32 cellular contexts compared by ENCODE assay signal in genomic region chr3:79866162-79866561, GRCh38.
DNase-seq lines count a peak whose midpoint lies in the region; ATAC-seq, FAIRE-seq and TF ChIP-seq lines count a peak whose summit lies in the region.
"Had no signal": no experiment of that assay in that cellular context is flagged by ENCODE, and none has a peak within 500 bp of the region (broad histone marks: within the 10 kb centered on the region; RNA-seq: fewer than 3 reads in every experiment).

No MANE protein-coding gene starts in this region.

- no peaks in the 10 kb centered on the region for H3K36me3 Mint-ChIP-seq in T-helper 2 cell treated with Interferon-gamma antibody and Interleukin-4, amounts not matched to agents 5 μg/mL and 100 μg/mL, for 36 hours (ENCODE audit: low read depth)
- H3K36me3 Mint-ChIP-seq: CD14-positive monocyte; CD4-positive, alpha-beta memory T cell; CD4-positive, CD25-positive, alpha-beta regulatory T cell; CD8-positive, alpha-beta memory T cell; CD8-positive, alpha-beta T cell had no signal

- H3K9me3 Mint-ChIP-seq in T-helper 2 cell treated with Interferon-gamma antibody and Interleukin-4, amounts not matched to agents 5 μg/mL and 100 μg/mL, for 36 hours: peaks cover 38% of the 10 kb centered on the region

- no peaks in the 10 kb centered on the region for H3K27me3 Mint-ChIP-seq in T-helper 2 cell treated with Interferon-gamma antibody and Interleukin-4, amounts not matched to agents 5 μg/mL and 100 μg/mL, for 36 hours (ENCODE audit: low read depth)
- H3K27me3 Mint-ChIP-seq: B cell; CD4-positive, alpha-beta memory T cell; CD4-positive, alpha-beta T cell; CD4-positive, CD25-positive, alpha-beta regulatory T cell had no signal

- TF ChIP-seq CTCF in D721Med (IDR thresholded peaks at IDR 0.05; ENCODE audit: insufficient read depth, missing control alignments): no peak
- TF ChIP-seq CTCF in LNCaP clone FGC (IDR thresholded peaks at IDR 0.05; ENCODE audit: control insufficient read depth, extremely low read depth, insufficient read depth): no peak

- no peaks in the 10 kb centered on the region for H3K4me1 Mint-ChIP-seq in T-helper 2 cell treated with Interferon-gamma antibody and Interleukin-4, amounts not matched to agents 5 μg/mL and 100 μg/mL, for 36 hours (ENCODE audit: low read depth)
- H3K4me1 Mint-ChIP-seq: B cell; CD14-positive monocyte; CD4-positive, alpha-beta memory T cell; CD4-positive, CD25-positive, alpha-beta regulatory T cell; CD8-positive, alpha-beta memory T cell had no signal

- no peak overlapping the region for H3K27ac Mint-ChIP-seq in T-helper 2 cell treated with Interferon-gamma antibody and Interleukin-4, amounts not matched to agents 5 μg/mL and 100 μg/mL, for 36 hours
- H3K27ac Mint-ChIP-seq: B cell; CD14-positive monocyte; CD4-positive, alpha-beta memory T cell; CD4-positive, alpha-beta T cell; CD4-positive, CD25-positive, alpha-beta regulatory T cell; CD8-positive, alpha-beta memory T cell; CD8-positive, alpha-beta T cell had no signal

- FAIRE-seq in D721Med (lab: Jason Lieb, UNC): peak; percentile 35
- FAIRE-seq: A204.1, A549 had no signal

- no peak overlapping the region for H3K4me3 ChIP-seq in LNCaP clone FGC (ENCODE audit: low read depth, low read length)
- H3K4me3 ChIP-seq: A549; BLaER1; BLaER1 treated with 17β-estradiol and CSF1 and Interleukin-3, amounts not matched to agents 10 nM and 100 nM had no signal

- no peak for ATAC-seq in GM18520 (IDR thresholded peaks at IDR 0.05; ENCODE audit: unreplicated experiment)
- ATAC-seq: A549; CD8-positive, alpha-beta T cell had no signal

- DNase-seq in D721Med (ENCODE audit: insufficient read length, low spot score) (no peak), HT-29 (ENCODE audit: low spot score) (peak; percentile 0), LNCaP clone FGC (ENCODE audit: low read depth) (peak; percentile 42)
- no peak for DNase-seq in activated naive CD4-positive, alpha-beta T cell treated with Interleukin-2 at 50 U/mL for 16 hours
- no peak for DNase-seq in T-helper 2 cell treated with Interferon-gamma antibody and Interleukin-4, amounts not matched to agents 5 μg/mL and 100 μg/mL, for 36 hours (ENCODE audit: low spot score)
- DNase-seq: 8988T; ACHN; AML-193; BE2C; C1 segment of cervical spinal cord; Caco-2; Calu3; CD4-positive, alpha-beta memory T cell; CD4-positive, alpha-beta T cell; CD4-positive, CD25-positive, alpha-beta regulatory T cell; CD8-positive, alpha-beta memory T cell; CD8-positive, alpha-beta T cell; COR-L47; DMS 273 treated with DMSO at 0.1 percent for 48 hours; DMS153; DMS53; DMS79; DMS79 treated with DMSO at 0.1 percent for 48 hours; DND-41; EL had no signal

- H3K4me3 Mint-ChIP-seq in T-helper 2 cell treated with Interferon-gamma antibody and Interleukin-4, amounts not matched to agents 5 μg/mL and 100 μg/mL, for 36 hours: no peak overlapping the region
- H3K4me3 Mint-ChIP-seq: B cell; CD14-positive monocyte; CD4-positive, alpha-beta memory T cell; CD4-positive, alpha-beta T cell; CD4-positive, CD25-positive, alpha-beta regulatory T cell; CD8-positive, alpha-beta memory T cell; CD8-positive, alpha-beta T cell had no signal

Comparison
In these comparisons a context has a peak if more than half of its experiments do, and no peak if none do; other contexts are left out.
1. DNase-seq: peak in HT-29 (single experiment) and LNCaP clone FGC (single experiment); none in D721Med (single experiment), activated naive CD4-positive, alpha-beta T cell treated with Interleukin-2 at 50 U/mL for 16 hours (single experiment) and T-helper 2 cell treated with Interferon-gamma antibody and Interleukin-4, amounts not matched to agents 5 μg/mL and 100 μg/mL, for 36 hours (single experiment).